9 cellular contexts compared by ENCODE assay signal in genomic region chr6:100657678-100658330, GRCh38.
DNase-seq lines count a peak whose midpoint lies in the region; ATAC-seq and TF ChIP-seq lines count a peak whose summit lies in the region.
"Had no signal": no experiment of that assay in that cellular context is flagged by ENCODE, and none has a peak within 500 bp of the region (broad histone marks: within the 10 kb centered on the region; RNA-seq: fewer than 3 reads in every experiment).

No MANE protein-coding gene starts in this region.

- H4K20me1 ChIP-seq in neural cell (ENCODE audit: insufficient read depth): no peaks in the 10 kb centered on the region
- H4K20me1 ChIP-seq in GM23338 (replicated peaks; ENCODE audit: insufficient read depth): no peaks in the 10 kb centered on the region

- no peaks in the 10 kb centered on the region for H3K9me3 ChIP-seq in ascending aorta
- H3K9me3 ChIP-seq in neural cell (ENCODE audit: low read length): no peaks in the 10 kb centered on the region

- TF ChIP-seq EP300 in neural cell (conservative IDR thresholded peaks at IDR 0.05; ENCODE audit: poor library complexity, severe bottlenecking): no peak

- H3K4me3 Mint-ChIP-seq in Calu3 (ENCODE audit: low read depth, unreplicated experiment): no peak overlapping the region
- no peak overlapping the region for H3K4me3 Mint-ChIP-seq in GM23338

- no peak overlapping the region for H3K27ac ChIP-seq in ascending aorta
- no peak overlapping the region for H3K27ac ChIP-seq in neural cell (ENCODE audit: low read length)
- no peak overlapping the region for H3K27ac ChIP-seq in GM23338 (ENCODE audit: low read depth)
- H3K27ac ChIP-seq: epithelial cell of prostate had no signal

- H3K4me1 ChIP-seq in ascending aorta (no peaks in the 10 kb centered on the region), GM23338 (ENCODE audit: insufficient read depth) (peaks cover 8% of the 10 kb centered on the region)

- BruUV-seq in Calu3 (replicated peaks; lab: Mats Ljungman, UMichigan): no TSS peak

- H3K79me2 ChIP-seq in neural cell (replicated peaks; ENCODE audit: insufficient read depth, low read length) (no peaks in the 10 kb centered on the region), GM23338 (replicated peaks; ENCODE audit: insufficient read depth) (no peaks in the 10 kb centered on the region)

- H3F3A ChIP-seq in neural cell (ENCODE audit: insufficient read depth, low read length, poor library complexity, severe bottlenecking): no peaks in the 10 kb centered on the region
- H3F3A ChIP-seq in GM23338 (replicated peaks; ENCODE audit: low read depth): no peaks in the 10 kb centered on the region

- H3K27me3 Mint-ChIP-seq in Calu3 (ENCODE audit: unreplicated experiment) (no peaks in the 10 kb centered on the region), GM23338 (ENCODE audit: insufficient read depth, low read depth, poor library complexity) (no peaks in the 10 kb centered on the region)

- TF ChIP-seq RAD21 in neural cell (conservative IDR thresholded peaks at IDR 0.05): peak; percentile 91

- ATAC-seq in GM21723 (IDR thresholded peaks at IDR 0.05; ENCODE audit: unreplicated experiment) (peak; percentile 71), HG02852 (IDR thresholded peaks at IDR 0.05; ENCODE audit: unreplicated experiment) (no peak), GM23338 (no peak)

- DNase-seq in Calu3 (no peak), NCI-H1694 treated with DMSO at 0.1 percent for 48 hours (lab: John Stamatoyannopoulos, UW) (peak; percentile 65), ascending aorta (ENCODE audit: low spot score in 2 of 2) (no peak), ecto neural progenitor cell (ENCODE audit: low spot score) (no peak), GM23338 (ENCODE audit: low spot score) (no peak)

- H3K27me3 ChIP-seq in ascending aorta (no peaks in the 10 kb centered on the region), neural cell (ENCODE audit: insufficient read depth, low read depth, low read length) (no peaks in the 10 kb centered on the region), GM23338 (ENCODE audit: insufficient read depth) (no peaks in the 10 kb centered on the region)

- H3K4me2 ChIP-seq in neural cell (ENCODE audit: low read length) (no peak overlapping the region), GM23338 (no peak overlapping the region)

- no peak overlapping the region for H3K9ac ChIP-seq in neural cell (ENCODE audit: low read length)

- H3K36me3 Mint-ChIP-seq in Calu3 (ENCODE audit: insufficient read depth, unreplicated experiment) (no peaks in the 10 kb centered on the region), GM23338 (ENCODE audit: low read depth) (no peaks in the 10 kb centered on the region; the same call in 2 of the 3 replicates)

- H3K36me3 ChIP-seq in ascending aorta (peaks cover 0 to 3% of the 10 kb centered on the region in 2 donors), neural cell (ENCODE audit: insufficient read depth, low read length) (no peaks in the 10 kb centered on the region), GM23338 (ENCODE audit: insufficient read depth) (no peaks in the 10 kb centered on the region)

- H3K9me2 ChIP-seq in neural cell (ENCODE audit: insufficient read depth, low read length) (no peaks in the 10 kb centered on the region), GM23338 (ENCODE audit: insufficient read depth) (no peaks in the 10 kb centered on the region)

- no peaks in the 10 kb centered on the region for H3K9me3 Mint-ChIP-seq in Calu3 (ENCODE audit: low read depth, unreplicated experiment)
- H3K9me3 Mint-ChIP-seq in GM23338: no peaks in the 10 kb centered on the region

- H3K27ac Mint-ChIP-seq in Calu3 (ENCODE audit: unreplicated experiment) (no peak overlapping the region), GM23338 (no peak overlapping the region)

- H3K4me1 Mint-ChIP-seq in Calu3 (ENCODE audit: low read depth, unreplicated experiment): peaks cover 11% of the 10 kb centered on the region
- H3K4me1 Mint-ChIP-seq in GM23338: peaks cover 14% of the 10 kb centered on the region

- CTCF ChIA-PET in Calu3 (lab: Charles Lee): interaction anchor here (0.9 to 1.0 kb wide), 3 partner anchors 197 to 551 kb away, joined by 3 to 5 read pairs (median 5); no protein-coding TSS in a partner anchor

- H3K4me3 ChIP-seq in ascending aorta (no peak overlapping the region), neural cell (ENCODE audit: low read length) (no peak overlapping the region), GM23338 (no peak overlapping the region)

- TF ChIP-seq CTCF in Calu3 (IDR thresholded peaks at IDR 0.05; ENCODE audit: unreplicated experiment) (peak; percentile 46), ascending aorta (IDR thresholded peaks at IDR 0.05) (peak in 2 of 3 experiments; percentile 12 to 36), neural cell (IDR thresholded peaks at IDR 0.05; ENCODE audit: poor library complexity, severe bottlenecking) (peak; percentile 94), GM23338 (conservative IDR thresholded peaks at IDR 0.05; ENCODE audit: low read depth in 2 of 2) (peak in 1 of 2 experiments; percentile 59; a peak in 3 of 4 replicates)

- no peak overlapping the region for H2AFZ ChIP-seq in neural cell (ENCODE audit: low read depth, low read length)
- no peak overlapping the region for H2AFZ ChIP-seq in GM23338

- intact Hi-C loops in Calu3 (cut with micrococcal nuclease; ENCODE audit: unreplicated experiment) (loop anchor here (1.0 to 10.0 kb wide), 5 partner anchors 153 to 551 kb away; no protein-coding TSS in a partner anchor), ascending aorta (cut with DNase I) (loop anchor here (10.0 kb wide), 1 partner anchor 653 kb away; no protein-coding TSS in a partner anchor)

TF ChIP-seq in neural cell, 6 proteins besides CTCF, POLR2A, EP300 and RAD21:
- TF ChIP-seq POLR2AphosphoS5 (IDR thresholded peaks at IDR 0.05): no peak
- TF ChIP-seq EZH2 (IDR thresholded peaks at IDR 0.05; ENCODE audit: borderline replicate concordance, insufficient read depth, low read length, poor library complexity, severe bottlenecking): no peak
- TF ChIP-seq, protein P1, sequence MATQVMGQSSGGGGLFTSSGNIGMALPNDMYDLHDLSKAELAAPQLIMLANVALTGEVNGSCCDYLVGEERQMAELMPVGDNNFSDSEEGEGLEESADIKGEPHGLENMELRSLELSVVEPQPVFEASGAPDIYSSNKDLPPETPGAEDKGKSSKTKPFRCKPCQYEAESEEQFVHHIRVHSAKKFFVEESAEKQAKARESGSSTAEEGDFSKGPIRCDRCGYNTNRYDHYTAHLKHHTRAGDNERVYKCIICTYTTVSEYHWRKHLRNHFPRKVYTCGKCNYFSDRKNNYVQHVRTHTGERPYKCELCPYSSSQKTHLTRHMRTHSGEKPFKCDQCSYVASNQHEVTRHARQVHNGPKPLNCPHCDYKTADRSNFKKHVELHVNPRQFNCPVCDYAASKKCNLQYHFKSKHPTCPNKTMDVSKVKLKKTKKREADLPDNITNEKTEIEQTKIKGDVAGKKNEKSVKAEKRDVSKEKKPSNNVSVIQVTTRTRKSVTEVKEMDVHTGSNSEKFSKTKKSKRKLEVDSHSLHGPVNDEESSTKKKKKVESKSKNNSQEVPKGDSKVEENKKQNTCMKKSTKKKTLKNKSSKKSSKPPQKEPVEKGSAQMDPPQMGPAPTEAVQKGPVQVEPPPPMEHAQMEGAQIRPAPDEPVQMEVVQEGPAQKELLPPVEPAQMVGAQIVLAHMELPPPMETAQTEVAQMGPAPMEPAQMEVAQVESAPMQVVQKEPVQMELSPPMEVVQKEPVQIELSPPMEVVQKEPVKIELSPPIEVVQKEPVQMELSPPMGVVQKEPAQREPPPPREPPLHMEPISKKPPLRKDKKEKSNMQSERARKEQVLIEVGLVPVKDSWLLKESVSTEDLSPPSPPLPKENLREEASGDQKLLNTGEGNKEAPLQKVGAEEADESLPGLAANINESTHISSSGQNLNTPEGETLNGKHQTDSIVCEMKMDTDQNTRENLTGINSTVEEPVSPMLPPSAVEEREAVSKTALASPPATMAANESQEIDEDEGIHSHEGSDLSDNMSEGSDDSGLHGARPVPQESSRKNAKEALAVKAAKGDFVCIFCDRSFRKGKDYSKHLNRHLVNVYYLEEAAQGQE (IDR thresholded peaks at IDR 0.05; ENCODE audit: borderline replicate concordance): no peak
- TF ChIP-seq TAF1 (IDR thresholded peaks at IDR 0.05; ENCODE audit: low read depth): no peak
- TF ChIP-seq MXI1 (conservative IDR thresholded peaks at IDR 0.05; ENCODE audit: poor library complexity, severe bottlenecking): no peak
- peak; percentile 93 for TF ChIP-seq SMC3 (conservative IDR thresholded peaks at IDR 0.05; ENCODE audit: poor library complexity)

TF ChIP-seq in GM23338, 12 proteins besides CTCF, POLR2A, EP300 and RAD21 (continues in another document):
- no peak for TF ChIP-seq ZNF331 (CRISPR knock-in tag; IDR thresholded peaks at IDR 0.05; ENCODE audit: low read depth)
- TF ChIP-seq NANOG (IDR thresholded peaks at IDR 0.05; ENCODE audit: borderline replicate concordance): no peak
- no peak for TF ChIP-seq STAT1 (IDR thresholded peaks at IDR 0.05; ENCODE audit: unreplicated experiment)
- no peak for TF ChIP-seq EZH2 (IDR thresholded peaks at IDR 0.05; ENCODE audit: low read depth, unreplicated experiment)
- TF ChIP-seq JUNB (IDR thresholded peaks at IDR 0.05; ENCODE audit: unreplicated experiment): no peak
